In genomic region chr13:48783181-48783630, GRCh38 we compare ENCODE assay signal across 10 cellular contexts.
DNase-seq lines count a peak whose midpoint lies in the region; ATAC-seq, FAIRE-seq and TF ChIP-seq lines count a peak whose summit lies in the region.
"Had no signal": no experiment of that assay in that cellular context is flagged by ENCODE, and none has a peak within 500 bp of the region (broad histone marks: within the 10 kb centered on the region; RNA-seq: fewer than 3 reads in every experiment).

No MANE protein-coding gene starts in this region.

- H3K27ac Mint-ChIP-seq in astrocyte (ENCODE audit: unreplicated experiment): no peak overlapping the region
- H3K27ac Mint-ChIP-seq: activated naive CD4-positive, alpha-beta T cell treated with anti-CD3 and anti-CD28 coated beads, Interleukin-2, amount 50 U/mL, for 24 hours; nephron had no signal

- peak; percentile 82 for ATAC-seq in HepG2
- no peak for ATAC-seq in GM21360 (IDR thresholded peaks at IDR 0.05; ENCODE audit: unreplicated experiment)
- no peak for ATAC-seq in GM18511 (IDR thresholded peaks at IDR 0.05; ENCODE audit: unreplicated experiment)

- FAIRE-seq in astrocyte (lab: Jason Lieb, UNC) (no peak), HepG2 (lab: Jason Lieb, UNC) (peak; percentile 57), GM12891 (lab: Jason Lieb, UNC) (no peak)

- peaks cover 10% of the 10 kb centered on the region for H3K9me3 Mint-ChIP-seq in astrocyte (ENCODE audit: unreplicated experiment)

- no peaks in the 10 kb centered on the region for H3K9me3 ChIP-seq in astrocyte (ENCODE audit: insufficient read depth, low read depth, low read length)
- peaks cover 25% of the 10 kb centered on the region for H3K9me3 ChIP-seq in HepG2 (ENCODE audit: low read length)

- TF ChIP-seq RAD21 in HepG2 (CRISPR knock-in tag; IDR thresholded peaks at IDR 0.05): no peak

- H3K4me3 ChIP-seq in astrocyte (ENCODE audit: insufficient read depth, low read depth, low read length) (no peak overlapping the region), HepG2 (replicated peaks in 1 of 3; ENCODE audit: insufficient read depth in 1 of 3, low read depth in 2 of 3, low read length in 3 of 3) (no peak overlapping the region)

- H3K79me2 ChIP-seq in astrocyte (ENCODE audit: insufficient read depth, low read length): no peaks in the 10 kb centered on the region
- H3K79me2 ChIP-seq in HepG2 (ENCODE audit: insufficient read depth, low read length): no peaks in the 10 kb centered on the region

- H3K36me3 ChIP-seq in astrocyte (ENCODE audit: insufficient read depth, low read length) (no peaks in the 10 kb centered on the region), HepG2 (replicated peaks in 1 of 2; ENCODE audit: control insufficient read depth in 1 of 2, insufficient read depth in 2 of 2, low read length in 2 of 2) (no peaks in the 10 kb centered on the region)

- intact Hi-C loops in HepG2 (cut with micrococcal nuclease; ENCODE audit: unreplicated experiment): no loop called here

- H2AFZ ChIP-seq in astrocyte (ENCODE audit: low read depth, low read length) (no peak overlapping the region), HepG2 (ENCODE audit: low read length) (no peak overlapping the region)

- no peak for TF ChIP-seq POLR2A in HepG2 (IDR thresholded peaks at IDR 0.05; ENCODE audit: insufficient read depth in 1 of 2, low read depth in 2 of 2, low read length in 2 of 2)
- TF ChIP-seq POLR2A in GM12891 (IDR thresholded peaks at IDR 0.05; ENCODE audit: low read depth, low read length): no peak

- no peaks in the 10 kb centered on the region for H3K27me3 ChIP-seq in astrocyte (ENCODE audit: insufficient read depth, low read length)
- no peaks in the 10 kb centered on the region for H3K27me3 ChIP-seq in HepG2 (ENCODE audit: control insufficient read depth in 1 of 2, insufficient read depth in 2 of 2, low read length in 2 of 2)

- H3K4me2 ChIP-seq in astrocyte (ENCODE audit: low read length): no peak overlapping the region
- H3K4me2 ChIP-seq in HepG2 (ENCODE audit: low read depth, low read length): peak overlapping the region; percentile 11; the same call in 1 of the 2 replicates

- H3K4me3 Mint-ChIP-seq in astrocyte (ENCODE audit: unreplicated experiment): no peak overlapping the region
- H3K4me3 Mint-ChIP-seq: activated naive CD4-positive, alpha-beta T cell treated with anti-CD3 and anti-CD28 coated beads, Interleukin-2, amount 50 U/mL, for 24 hours; nephron had no signal

- CTCF ChIA-PET in HepG2 (lab: Yijun Ruan, JAX; ENCODE audit: low intra/inter-chr PET ratio, low total read pairs): no interaction called here

- H3K4me1 Mint-ChIP-seq in astrocyte (ENCODE audit: low read depth, unreplicated experiment): peaks cover 9% of the 10 kb centered on the region
- H3K4me1 Mint-ChIP-seq: activated naive CD4-positive, alpha-beta T cell treated with anti-CD3 and anti-CD28 coated beads, Interleukin-2, amount 50 U/mL, for 24 hours; nephron had no signal

- in situ Hi-C loops in HepG2 (cut with HindIII; ENCODE audit: extremely low pct_ligation_motif_present, low pct_unique_long_range_greater_than_20kb): no loop called here

- H3K36me3 Mint-ChIP-seq in astrocyte (ENCODE audit: low read depth, unreplicated experiment): no peaks in the 10 kb centered on the region
- H3K36me3 Mint-ChIP-seq: activated naive CD4-positive, alpha-beta T cell treated with anti-CD3 and anti-CD28 coated beads, Interleukin-2, amount 50 U/mL, for 24 hours had no signal

- TF ChIP-seq EP300 in HepG2 (IDR thresholded peaks at IDR 0.05; ENCODE audit: low read depth in 2 of 2, low read length in 2 of 2) (no peak), HepG2 (CRISPR knock-in tag; IDR thresholded peaks at IDR 0.05; ENCODE audit: borderline replicate concordance) (no peak)

- H3K27ac ChIP-seq in astrocyte (ENCODE audit: low read depth, low read length) (no peak overlapping the region), HepG2 (ENCODE audit: extremely low read length, insufficient read depth, low read length) (no peak overlapping the region)

- DNase-seq in AG08395 (ENCODE audit: low spot score) (peak; percentile 73), Kasumi-1 (lab: John Stamatoyannopoulos, UW) (peak; percentile 66 to 81), astrocyte (ENCODE audit: low read depth) (peak; percentile 85), HepG2 (ENCODE audit: low spot score) (peak; percentile 63), GM12891 (ENCODE audit: insufficient read length, low spot score) (no peak)
- DNase-seq in activated CD8-positive, alpha-beta memory T cell treated with anti-CD3 and anti-CD28 coated beads for 24 hours: no peak

- no peaks in the 10 kb centered on the region for H4K20me1 ChIP-seq in astrocyte (ENCODE audit: insufficient read depth, low read length)
- no peaks in the 10 kb centered on the region for H4K20me1 ChIP-seq in HepG2 (ENCODE audit: insufficient read depth, low read length)

- TF ChIP-seq CTCF in astrocyte (IDR thresholded peaks at IDR 0.05; ENCODE audit: insufficient read depth, low read depth, low read length) (no peak), HepG2 (CRISPR knock-in tag; IDR thresholded peaks at IDR 0.05) (peak; percentile 22; the same call in 1 of the 2 replicates)

- no TSS peak for BruUV-seq in HepG2 (replicated peaks; lab: Mats Ljungman, UMichigan)

- H3K4me1 ChIP-seq in astrocyte (ENCODE audit: insufficient read depth, low read length) (peaks cover 3% of the 10 kb centered on the region), HepG2 (ENCODE audit: insufficient read depth, low read length) (peaks cover 16% of the 10 kb centered on the region; the same call in 1 of the 2 replicates)

- POLR2A ChIA-PET in HepG2 (lab: Yijun Ruan, JAX): no interaction called here

- WGBS in HepG2 (ENCODE audit: low lambda C conversion rate): 19% methylated on average over 6 of the region's 7 CpGs

- H3K27me3 Mint-ChIP-seq in astrocyte (ENCODE audit: low read depth, unreplicated experiment): no peaks in the 10 kb centered on the region

- H3K9ac ChIP-seq in astrocyte (ENCODE audit: low read length): no peak overlapping the region
- H3K9ac ChIP-seq in HepG2 (ENCODE audit: insufficient read depth, low read depth, low read length): no peak overlapping the region

TF ChIP-seq in HepG2, 621 proteins besides CTCF, POLR2A, EP300 and RAD21 (continues in another document):
- TF ChIP-seq SALL1 (CRISPR knock-in tag; IDR thresholded peaks at IDR 0.05) (0 out of 2 replicates have a peak, but pooled peaks have one; percentile 24), FOXA1 (IDR thresholded peaks at IDR 0.05) (no peak), FOXA1 (CRISPR knock-in tag; IDR thresholded peaks at IDR 0.05) (peak; percentile 47), ZNF639 (CRISPR knock-in tag; conservative IDR thresholded peaks at IDR 0.05) (no peak), ZNF674 (CRISPR knock-in tag; IDR thresholded peaks at IDR 0.05; ENCODE audit: low read depth) (no peak), ZBTB20 (CRISPR knock-in tag; IDR thresholded peaks at IDR 0.05; ENCODE audit: borderline replicate concordance, low read depth) (no peak), TEAD3 (CRISPR knock-in tag; optimal IDR thresholded peaks at IDR 0.05; ENCODE audit: borderline replicate concordance) (peak; percentile 34), NCOA1 (CRISPR knock-in tag; IDR thresholded peaks at IDR 0.05) (no peak), CEBPG (CRISPR knock-in tag; IDR thresholded peaks at IDR 0.05) (peak; percentile 83), MAZ (IDR thresholded peaks at IDR 0.05; ENCODE audit: borderline replicate concordance, low read depth, low read length) (no peak), MAZ (CRISPR knock-in tag; IDR thresholded peaks at IDR 0.05; ENCODE audit: low read depth) (no peak)

TF ChIP-seq in GM12891, 5 proteins besides CTCF, POLR2A, EP300 and RAD21:
- TF ChIP-seq POU2F2 (IDR thresholded peaks at IDR 0.05; ENCODE audit: low read depth, low read length): no peak
- no peak for TF ChIP-seq POLR2AphosphoS5 (IDR thresholded peaks at IDR 0.05; ENCODE audit: low read depth, low read length)
- TF ChIP-seq TAF1 (IDR thresholded peaks at IDR 0.05; ENCODE audit: low read depth, low read length): no peak
- no peak for TF ChIP-seq SPI1 (IDR thresholded peaks at IDR 0.05; ENCODE audit: low read depth, low read length)
- no peak for TF ChIP-seq PAX5 (IDR thresholded peaks at IDR 0.05; ENCODE audit: insufficient read depth, low read length, severe bottlenecking)
TF ChIP-seq in GM12891: peak in this region for 0.

Comparison
In these comparisons a context has a peak if more than half of its experiments do, and no peak if none do; other contexts are left out.
1. DNase-seq: peak in AG08395 (single experiment), Kasumi-1 (2 of 2), astrocyte (single experiment) and HepG2 (single experiment); none in GM12891 (single experiment) and activated CD8-positive, alpha-beta memory T cell treated with anti-CD3 and anti-CD28 coated beads for 24 hours (single experiment).